ENCODE assay signal across 1 cellular context in the genomic region with DNA sequence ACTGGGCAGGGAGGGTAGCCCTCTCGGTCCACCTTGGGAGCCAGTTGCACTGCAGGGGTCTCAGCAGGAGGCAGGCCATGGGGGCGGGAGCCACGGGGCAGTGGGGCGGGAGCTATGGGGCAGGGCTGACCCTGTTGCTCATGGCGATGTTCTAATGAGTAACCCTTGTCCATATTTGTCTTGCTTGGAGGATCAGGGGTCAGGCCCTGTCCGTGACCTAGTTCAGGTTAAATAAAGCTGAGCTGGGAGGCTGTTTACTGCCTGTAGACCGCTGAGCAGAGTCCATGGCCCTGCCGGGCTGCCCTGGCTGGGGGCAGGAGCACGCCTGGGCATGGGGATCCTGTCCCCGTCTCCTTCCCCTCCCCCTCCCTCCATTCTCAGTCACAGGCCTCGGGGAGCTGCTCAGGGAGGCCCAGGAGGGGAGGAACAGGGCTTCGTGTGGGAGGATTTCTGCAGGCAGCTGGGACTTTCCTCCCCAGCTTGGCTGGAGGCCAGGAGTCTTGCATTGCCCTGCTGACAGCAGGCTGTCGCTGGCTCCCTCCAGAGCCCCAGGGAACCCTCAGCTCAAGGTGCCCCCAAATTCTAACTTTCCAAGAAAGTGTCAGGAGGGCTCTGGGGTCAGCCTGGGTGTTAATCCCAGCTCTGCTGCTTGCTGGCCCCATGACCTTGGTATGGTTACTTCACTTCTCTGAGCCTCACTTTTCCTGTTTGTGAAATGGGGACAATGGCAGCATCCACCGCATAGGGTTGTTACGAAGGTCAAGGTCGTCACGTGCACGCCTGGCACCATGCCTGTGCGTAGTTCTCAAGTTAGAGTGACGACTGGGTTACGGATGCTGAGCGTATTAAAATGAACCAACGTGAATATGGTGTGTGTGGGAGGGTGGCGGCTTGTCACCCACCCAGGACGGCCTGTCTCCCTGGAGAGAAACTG.
A peak's percentile ranks its signal among the peaks of the same experiment; 100 is the strongest.
TF ChIP-seq lines count a peak whose summit lies in the region.

No MANE protein-coding gene starts in this region.

TF ChIP-seq in HepG2, 621 proteins besides CTCF, POLR2A, EP300 and RAD21 (continues in another document):
- no peak for TF ChIP-seq ZFP62 (CRISPR knock-in tag; IDR thresholded peaks at IDR 0.05)
- TF ChIP-seq GABPB1 (CRISPR knock-in tag; IDR thresholded peaks at IDR 0.05) = peak; percentile 72
- TF ChIP-seq, protein P1, sequence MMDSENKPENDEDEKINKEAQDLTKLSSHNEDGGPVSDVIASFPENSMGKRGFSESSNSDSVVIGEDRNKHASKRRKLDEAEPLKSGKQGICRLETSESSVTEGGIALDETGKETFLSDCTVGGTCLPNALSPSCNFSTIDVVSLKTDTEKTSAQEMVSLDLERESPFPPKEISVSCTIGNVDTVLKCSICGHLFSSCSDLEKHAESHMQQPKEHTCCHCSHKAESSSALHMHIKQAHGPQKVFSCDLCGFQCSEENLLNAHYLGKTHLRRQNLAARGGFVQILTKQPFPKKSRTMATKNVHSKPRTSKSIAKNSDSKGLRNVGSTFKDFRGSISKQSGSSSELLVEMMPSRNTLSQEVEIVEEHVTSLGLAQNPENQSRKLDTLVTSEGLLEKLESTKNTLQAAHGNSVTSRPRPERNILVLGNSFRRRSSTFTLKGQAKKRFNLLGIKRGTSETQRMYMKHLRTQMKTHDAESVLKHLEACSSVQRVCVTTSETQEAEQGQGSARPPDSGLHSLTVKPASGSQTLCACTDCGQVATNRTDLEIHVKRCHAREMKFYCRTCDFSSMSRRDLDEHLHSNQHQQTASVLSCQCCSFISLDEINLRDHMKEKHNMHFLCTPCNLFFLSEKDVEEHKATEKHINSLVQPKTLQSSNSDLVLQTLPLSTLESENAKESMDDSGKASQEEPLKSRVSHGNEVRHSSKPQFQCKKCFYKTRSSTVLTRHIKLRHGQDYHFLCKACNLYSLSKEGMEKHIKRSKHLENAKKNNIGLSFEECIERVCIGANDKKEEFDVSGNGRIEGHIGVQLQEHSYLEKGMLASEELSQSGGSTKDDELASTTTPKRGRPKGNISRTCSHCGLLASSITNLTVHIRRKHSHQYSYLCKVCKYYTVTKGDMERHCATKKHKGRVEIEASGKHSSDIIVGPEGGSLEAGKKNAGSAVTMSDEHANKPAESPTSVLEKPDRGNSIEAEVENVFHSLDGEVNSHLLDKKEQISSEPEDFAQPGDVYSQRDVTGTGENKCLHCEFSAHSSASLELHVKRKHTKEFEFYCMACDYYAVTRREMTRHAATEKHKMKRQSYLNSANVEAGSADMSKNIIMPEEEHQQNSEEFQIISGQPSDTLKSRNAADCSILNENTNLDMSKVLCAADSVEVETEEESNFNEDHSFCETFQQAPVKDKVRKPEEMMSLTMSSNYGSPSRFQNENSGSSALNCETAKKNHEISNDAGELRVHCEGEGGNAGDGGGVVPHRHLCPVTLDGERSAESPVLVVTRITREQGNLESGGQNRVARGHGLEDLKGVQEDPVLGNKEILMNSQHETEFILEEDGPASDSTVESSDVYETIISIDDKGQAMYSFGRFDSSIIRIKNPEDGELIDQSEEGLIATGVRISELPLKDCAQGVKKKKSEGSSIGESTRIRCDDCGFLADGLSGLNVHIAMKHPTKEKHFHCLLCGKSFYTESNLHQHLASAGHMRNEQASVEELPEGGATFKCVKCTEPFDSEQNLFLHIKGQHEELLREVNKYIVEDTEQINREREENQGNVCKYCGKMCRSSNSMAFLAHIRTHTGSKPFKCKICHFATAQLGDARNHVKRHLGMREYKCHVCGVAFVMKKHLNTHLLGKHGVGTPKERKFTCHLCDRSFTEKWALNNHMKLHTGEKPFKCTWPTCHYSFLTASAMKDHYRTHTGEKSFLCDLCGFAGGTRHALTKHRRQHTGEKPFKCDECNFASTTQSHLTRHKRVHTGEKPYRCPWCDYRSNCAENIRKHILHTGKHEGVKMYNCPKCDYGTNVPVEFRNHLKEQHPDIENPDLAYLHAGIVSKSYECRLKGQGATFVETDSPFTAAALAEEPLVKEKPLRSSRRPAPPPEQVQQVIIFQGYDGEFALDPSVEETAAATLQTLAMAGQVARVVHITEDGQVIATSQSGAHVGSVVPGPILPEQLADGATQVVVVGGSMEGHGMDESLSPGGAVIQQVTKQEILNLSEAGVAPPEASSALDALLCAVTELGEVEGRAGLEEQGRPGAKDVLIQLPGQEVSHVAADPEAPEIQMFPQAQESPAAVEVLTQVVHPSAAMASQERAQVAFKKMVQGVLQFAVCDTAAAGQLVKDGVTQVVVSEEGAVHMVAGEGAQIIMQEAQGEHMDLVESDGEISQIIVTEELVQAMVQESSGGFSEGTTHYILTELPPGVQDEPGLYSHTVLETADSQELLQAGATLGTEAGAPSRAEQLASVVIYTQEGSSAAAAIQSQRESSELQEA (CRISPR knock-in tag; IDR thresholded peaks at IDR 0.05; ENCODE audit: not compliant biosample characterization) = no peak
- TF ChIP-seq ESRRA (CRISPR knock-in tag; IDR thresholded peaks at IDR 0.05; ENCODE audit: low read depth) = peak; percentile 95
- no peak for TF ChIP-seq ZNF33B (CRISPR knock-in tag; IDR thresholded peaks at IDR 0.05)
- peak; percentile 91; the same call in 1 of the 2 replicates for TF ChIP-seq TOE1 (CRISPR knock-in tag; IDR thresholded peaks at IDR 0.05)
- TF ChIP-seq, protein P2, sequence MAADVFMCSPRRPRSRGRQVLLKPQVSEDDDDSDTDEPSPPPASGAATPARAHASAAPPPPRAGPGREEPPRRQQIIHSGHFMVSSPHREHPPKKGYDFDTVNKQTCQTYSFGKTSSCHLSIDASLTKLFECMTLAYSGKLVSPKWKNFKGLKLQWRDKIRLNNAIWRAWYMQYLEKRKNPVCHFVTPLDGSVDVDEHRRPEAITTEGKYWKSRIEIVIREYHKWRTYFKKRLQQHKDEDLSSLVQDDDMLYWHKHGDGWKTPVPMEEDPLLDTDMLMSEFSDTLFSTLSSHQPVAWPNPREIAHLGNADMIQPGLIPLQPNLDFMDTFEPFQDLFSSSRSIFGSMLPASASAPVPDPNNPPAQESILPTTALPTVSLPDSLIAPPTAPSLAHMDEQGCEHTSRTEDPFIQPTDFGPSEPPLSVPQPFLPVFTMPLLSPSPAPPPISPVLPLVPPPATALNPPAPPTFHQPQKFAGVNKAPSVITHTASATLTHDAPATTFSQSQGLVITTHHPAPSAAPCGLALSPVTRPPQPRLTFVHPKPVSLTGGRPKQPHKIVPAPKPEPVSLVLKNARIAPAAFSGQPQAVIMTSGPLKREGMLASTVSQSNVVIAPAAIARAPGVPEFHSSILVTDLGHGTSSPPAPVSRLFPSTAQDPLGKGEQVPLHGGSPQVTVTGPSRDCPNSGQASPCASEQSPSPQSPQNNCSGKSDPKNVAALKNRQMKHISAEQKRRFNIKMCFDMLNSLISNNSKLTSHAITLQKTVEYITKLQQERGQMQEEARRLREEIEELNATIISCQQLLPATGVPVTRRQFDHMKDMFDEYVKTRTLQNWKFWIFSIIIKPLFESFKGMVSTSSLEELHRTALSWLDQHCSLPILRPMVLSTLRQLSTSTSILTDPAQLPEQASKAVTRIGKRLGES (CRISPR knock-in tag; IDR thresholded peaks at IDR 0.05; ENCODE audit: borderline replicate concordance) = peak; percentile 88; the same call in 1 of the 2 replicates
- TF ChIP-seq, protein P3, sequence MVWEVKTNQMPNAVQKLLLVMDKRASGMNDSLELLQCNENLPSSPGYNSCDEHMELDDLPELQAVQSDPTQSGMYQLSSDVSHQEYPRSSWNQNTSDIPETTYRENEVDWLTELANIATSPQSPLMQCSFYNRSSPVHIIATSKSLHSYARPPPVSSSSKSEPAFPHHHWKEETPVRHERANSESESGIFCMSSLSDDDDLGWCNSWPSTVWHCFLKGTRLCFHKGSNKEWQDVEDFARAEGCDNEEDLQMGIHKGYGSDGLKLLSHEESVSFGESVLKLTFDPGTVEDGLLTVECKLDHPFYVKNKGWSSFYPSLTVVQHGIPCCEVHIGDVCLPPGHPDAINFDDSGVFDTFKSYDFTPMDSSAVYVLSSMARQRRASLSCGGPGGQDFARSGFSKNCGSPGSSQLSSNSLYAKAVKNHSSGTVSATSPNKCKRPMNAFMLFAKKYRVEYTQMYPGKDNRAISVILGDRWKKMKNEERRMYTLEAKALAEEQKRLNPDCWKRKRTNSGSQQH (CRISPR knock-in tag; IDR thresholded peaks at IDR 0.05; ENCODE audit: low read depth) = peak; percentile 65; the same call in 1 of the 2 replicates
- TF ChIP-seq, protein P4, sequence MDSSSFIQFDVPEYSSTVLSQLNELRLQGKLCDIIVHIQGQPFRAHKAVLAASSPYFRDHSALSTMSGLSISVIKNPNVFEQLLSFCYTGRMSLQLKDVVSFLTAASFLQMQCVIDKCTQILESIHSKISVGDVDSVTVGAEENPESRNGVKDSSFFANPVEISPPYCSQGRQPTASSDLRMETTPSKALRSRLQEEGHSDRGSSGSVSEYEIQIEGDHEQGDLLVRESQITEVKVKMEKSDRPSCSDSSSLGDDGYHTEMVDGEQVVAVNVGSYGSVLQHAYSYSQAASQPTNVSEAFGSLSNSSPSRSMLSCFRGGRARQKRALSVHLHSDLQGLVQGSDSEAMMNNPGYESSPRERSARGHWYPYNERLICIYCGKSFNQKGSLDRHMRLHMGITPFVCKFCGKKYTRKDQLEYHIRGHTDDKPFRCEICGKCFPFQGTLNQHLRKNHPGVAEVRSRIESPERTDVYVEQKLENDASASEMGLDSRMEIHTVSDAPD (CRISPR knock-in tag; IDR thresholded peaks at IDR 0.05) = 0 out of 2 replicates have a peak, but pooled peaks have one; percentile 59
- TF ChIP-seq, protein P5, sequence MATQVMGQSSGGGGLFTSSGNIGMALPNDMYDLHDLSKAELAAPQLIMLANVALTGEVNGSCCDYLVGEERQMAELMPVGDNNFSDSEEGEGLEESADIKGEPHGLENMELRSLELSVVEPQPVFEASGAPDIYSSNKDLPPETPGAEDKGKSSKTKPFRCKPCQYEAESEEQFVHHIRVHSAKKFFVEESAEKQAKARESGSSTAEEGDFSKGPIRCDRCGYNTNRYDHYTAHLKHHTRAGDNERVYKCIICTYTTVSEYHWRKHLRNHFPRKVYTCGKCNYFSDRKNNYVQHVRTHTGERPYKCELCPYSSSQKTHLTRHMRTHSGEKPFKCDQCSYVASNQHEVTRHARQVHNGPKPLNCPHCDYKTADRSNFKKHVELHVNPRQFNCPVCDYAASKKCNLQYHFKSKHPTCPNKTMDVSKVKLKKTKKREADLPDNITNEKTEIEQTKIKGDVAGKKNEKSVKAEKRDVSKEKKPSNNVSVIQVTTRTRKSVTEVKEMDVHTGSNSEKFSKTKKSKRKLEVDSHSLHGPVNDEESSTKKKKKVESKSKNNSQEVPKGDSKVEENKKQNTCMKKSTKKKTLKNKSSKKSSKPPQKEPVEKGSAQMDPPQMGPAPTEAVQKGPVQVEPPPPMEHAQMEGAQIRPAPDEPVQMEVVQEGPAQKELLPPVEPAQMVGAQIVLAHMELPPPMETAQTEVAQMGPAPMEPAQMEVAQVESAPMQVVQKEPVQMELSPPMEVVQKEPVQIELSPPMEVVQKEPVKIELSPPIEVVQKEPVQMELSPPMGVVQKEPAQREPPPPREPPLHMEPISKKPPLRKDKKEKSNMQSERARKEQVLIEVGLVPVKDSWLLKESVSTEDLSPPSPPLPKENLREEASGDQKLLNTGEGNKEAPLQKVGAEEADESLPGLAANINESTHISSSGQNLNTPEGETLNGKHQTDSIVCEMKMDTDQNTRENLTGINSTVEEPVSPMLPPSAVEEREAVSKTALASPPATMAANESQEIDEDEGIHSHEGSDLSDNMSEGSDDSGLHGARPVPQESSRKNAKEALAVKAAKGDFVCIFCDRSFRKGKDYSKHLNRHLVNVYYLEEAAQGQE (IDR thresholded peaks at IDR 0.05; ENCODE audit: borderline replicate concordance in 1 of 2, low read depth in 1 of 2, low read length in 2 of 2) = peak in 1 of 2 experiments; percentile 70; a peak in 2 of 4 replicates
- peak; percentile 72 for TF ChIP-seq RBM39 (IDR thresholded peaks at IDR 0.05; ENCODE audit: low read depth, low read length, poor library complexity, severe bottlenecking)
- no peak; the same call in 1 of the 2 replicates for TF ChIP-seq TRIM24 (CRISPR knock-in tag; IDR thresholded peaks at IDR 0.05)
- TF ChIP-seq ZNF253 (CRISPR knock-in tag; IDR thresholded peaks at IDR 0.05; ENCODE audit: borderline replicate concordance) = no peak
- TF ChIP-seq ZNF713 (CRISPR knock-in tag; IDR thresholded peaks at IDR 0.05) = no peak
- TF ChIP-seq PAF1 (CRISPR knock-in tag; IDR thresholded peaks at IDR 0.05) = no peak; the same call in 1 of the 2 replicates
- TF ChIP-seq RFX1 (IDR thresholded peaks at IDR 0.05) = peak; percentile 49; the same call in 1 of the 2 replicates
- no peak for TF ChIP-seq ZFP41 (CRISPR knock-in tag; IDR thresholded peaks at IDR 0.05; ENCODE audit: borderline replicate concordance)
- no peak for TF ChIP-seq RNF2 (conservative IDR thresholded peaks at IDR 0.05; ENCODE audit: low read depth)
- TF ChIP-seq ZNF326 (CRISPR knock-in tag; IDR thresholded peaks at IDR 0.05; ENCODE audit: borderline replicate concordance) = no peak
- TF ChIP-seq ZFP37 (CRISPR knock-in tag; IDR thresholded peaks at IDR 0.05; ENCODE audit: borderline replicate concordance) = no peak; the same call in 1 of the 2 replicates
- TF ChIP-seq SMARCE1 (IDR thresholded peaks at IDR 0.05; ENCODE audit: borderline replicate concordance) = no peak
- TF ChIP-seq, protein P6, sequence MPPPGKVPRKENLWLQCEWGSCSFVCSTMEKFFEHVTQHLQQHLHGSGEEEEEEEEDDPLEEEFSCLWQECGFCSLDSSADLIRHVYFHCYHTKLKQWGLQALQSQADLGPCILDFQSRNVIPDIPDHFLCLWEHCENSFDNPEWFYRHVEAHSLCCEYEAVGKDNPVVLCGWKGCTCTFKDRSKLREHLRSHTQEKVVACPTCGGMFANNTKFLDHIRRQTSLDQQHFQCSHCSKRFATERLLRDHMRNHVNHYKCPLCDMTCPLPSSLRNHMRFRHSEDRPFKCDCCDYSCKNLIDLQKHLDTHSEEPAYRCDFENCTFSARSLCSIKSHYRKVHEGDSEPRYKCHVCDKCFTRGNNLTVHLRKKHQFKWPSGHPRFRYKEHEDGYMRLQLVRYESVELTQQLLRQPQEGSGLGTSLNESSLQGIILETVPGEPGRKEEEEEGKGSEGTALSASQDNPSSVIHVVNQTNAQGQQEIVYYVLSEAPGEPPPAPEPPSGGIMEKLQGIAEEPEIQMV (CRISPR knock-in tag; IDR thresholded peaks at IDR 0.05; ENCODE audit: low read depth) = peak; percentile 74
- TF ChIP-seq ZFP82 (CRISPR knock-in tag; IDR thresholded peaks at IDR 0.05; ENCODE audit: borderline replicate concordance) = peak; percentile 35; the same call in 1 of the 2 replicates
- no peak for TF ChIP-seq GTF2F1 (IDR thresholded peaks at IDR 0.05; ENCODE audit: low read length)
- TF ChIP-seq ZSCAN20 (CRISPR knock-in tag; IDR thresholded peaks at IDR 0.05; ENCODE audit: borderline replicate concordance) = peak; percentile 59; the same call in 1 of the 2 replicates
- TF ChIP-seq STAG1 (CRISPR knock-in tag; IDR thresholded peaks at IDR 0.05) = peak; percentile 47
- TF ChIP-seq MXD4 (CRISPR knock-in tag; IDR thresholded peaks at IDR 0.05) = peak; percentile 54; the same call in 1 of the 2 replicates
- TF ChIP-seq ZNF556 (CRISPR knock-in tag; IDR thresholded peaks at IDR 0.05; ENCODE audit: borderline replicate concordance) = peak; percentile 75; the same call in 1 of the 2 replicates
- no peak for TF ChIP-seq SMARCC2 (IDR thresholded peaks at IDR 0.05)
- TF ChIP-seq XRCC5 (optimal IDR thresholded peaks at IDR 0.05; ENCODE audit: low read length) = peak; percentile 82
- no peak for TF ChIP-seq MBNL3 (CRISPR knock-in tag; conservative IDR thresholded peaks at IDR 0.05)
- no peak for TF ChIP-seq ZNF569 (CRISPR knock-in tag; IDR thresholded peaks at IDR 0.05; ENCODE audit: borderline replicate concordance)
- peak; percentile 59; the same call in 1 of the 2 replicates for TF ChIP-seq KLF6 (CRISPR knock-in tag; IDR thresholded peaks at IDR 0.05)
- TF ChIP-seq ZNF652 (CRISPR knock-in tag; IDR thresholded peaks at IDR 0.05; ENCODE audit: borderline replicate concordance, low read depth) = peak; percentile 17; the same call in 1 of the 2 replicates
- peak; percentile 97 for TF ChIP-seq PPARG (CRISPR knock-in tag; conservative IDR thresholded peaks at IDR 0.05)
